In the genomic region with DNA sequence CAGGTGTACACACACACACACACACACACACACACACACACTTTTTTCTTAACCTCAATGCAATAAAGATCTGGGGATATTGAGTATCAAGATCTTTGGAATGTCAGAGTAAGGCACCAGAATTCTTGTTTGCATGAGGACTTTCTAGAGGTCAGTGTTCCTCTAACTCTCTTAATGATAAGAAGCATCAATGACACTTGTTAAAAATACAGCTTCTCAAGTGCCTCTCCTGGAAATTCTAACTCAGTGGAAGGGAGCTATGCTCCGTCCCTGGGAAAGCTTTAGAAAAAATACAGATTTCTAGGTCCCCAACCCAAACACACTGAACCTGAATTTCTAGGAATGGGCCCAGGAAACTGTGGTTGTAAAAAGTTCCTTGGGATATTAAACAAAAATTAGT, we compare ENCODE assay signal across 32 cellular contexts.
"Had no signal": no experiment of that assay in that cellular context is flagged by ENCODE, and none has a peak within 500 bp of the region (broad histone marks: within the 10 kb centered on the region; RNA-seq: fewer than 3 reads in every experiment).

No MANE protein-coding gene starts in this region.

- H3K4me3 ChIP-seq: adrenal gland, ascending aorta, body of pancreas, breast epithelium had no signal

- H3K9me3 ChIP-seq: body of pancreas had no signal

- H3K27ac ChIP-seq: adrenal gland, ascending aorta, body of pancreas, brain microvascular endothelial cell, breast epithelium had no signal

- DNase-seq: activated effector memory CD4-positive, alpha-beta T cell treated with anti-CD3 and anti-CD28 coated beads, Interleukin-2, amount 50 U/mL, for 16 hours; activated effector memory CD4-positive, alpha-beta T cell treated with Interleukin-2 at 50 U/mL for 16 hours; activated gamma-delta T cell; activated gamma-delta T cell treated with Interleukin-2 at 50 U/mL for 16 hours; activated naive CD4-positive, alpha-beta T cell; activated naive CD4-positive, alpha-beta T cell treated with anti-CD3 and anti-CD28 coated beads for 36 hours; activated naive CD4-positive, alpha-beta T cell treated with anti-CD3 and anti-CD28 coated beads, Interleukin-2, amount 10 ng/mL, durations not matched to agents 7 days and 5 days; activated naive CD4-positive, alpha-beta T cell treated with anti-CD3 and anti-CD28 coated beads, Interleukin-2, amount 50 U/mL, for 16 hours; activated naive CD4-positive, alpha-beta T cell treated with Interleukin-2 at 50 U/mL for 16 hours; activated naive CD8-positive, alpha-beta T cell treated with anti-CD3 and anti-CD28 coated beads for 36 hours; activated naive CD8-positive, alpha-beta T cell treated with anti-CD3 and anti-CD28 coated beads, Interleukin-2, amount 10 ng/mL, durations not matched to agents 7 days and 5 days; activated naive CD8-positive, alpha-beta T cell treated with anti-CD3 and anti-CD28 coated beads, Interleukin-2, amount 50 U/mL, for 24 hours; activated T-cell treated with anti-CD3 and anti-CD28 coated beads for 4 hours; activated T-cell treated with anti-CD3 and anti-CD28 coated beads, Interleukin-2, amount 50 U/mL, for 1 hour; activated T-cell treated with anti-CD3 and anti-CD28 coated beads, Interleukin-2, amount 50 U/mL, for 24 hours; activated T-cell treated with anti-CD3 and anti-CD28 coated beads, Interleukin-2, amount 50 U/mL, for 4 hours; activated T-cell treated with anti-CD3 and anti-CD28 coated beads, Interleukin-2, amount 50 U/mL, for 48 hours; activated T-cell treated with anti-CD3 and anti-CD28 coated beads, Interleukin-2, amount 50 U/mL, for 72 hours; adrenal gland; amniotic stem cell; amygdala; anterior cingulate cortex; aorta; body of pancreas; brain microvascular endothelial cell; caudate nucleus; central memory CD4-positive, alpha-beta T cell; cerebellar nuclear complex had no signal

- ATAC-seq: activated naive CD4-positive, alpha-beta T cell treated with anti-CD3 and anti-CD28 coated beads, Interleukin-2, amount 50 U/mL, for 72 hours; activated naive CD8-positive, alpha-beta T cell treated with anti-CD3 and anti-CD28 coated beads, Interleukin-2, amount 50 U/mL, for 24 hours; activated T-cell treated with anti-CD3 and anti-CD28 coated beads, Interleukin-2, amount 50 U/mL, for 4 hours; activated T-cell treated with anti-CD3 and anti-CD28 coated beads, Interleukin-2, amount 50 U/mL, for 72 hours; activated T-helper 17 cell treated with anti-CD3 and anti-CD28 coated beads, Interleukin-2, amount 50 U/mL, for 72 hours; body of pancreas had no signal

- H3K4me1 ChIP-seq: adrenal gland, ascending aorta, body of pancreas, breast epithelium had no signal

- H3K27me3 ChIP-seq: ascending aorta, body of pancreas, brain microvascular endothelial cell had no signal

- H3K36me3 ChIP-seq: adrenal gland, ascending aorta, brain microvascular endothelial cell, breast epithelium had no signal
